ENCODE assay signal across 26 cellular contexts in the genomic region with DNA sequence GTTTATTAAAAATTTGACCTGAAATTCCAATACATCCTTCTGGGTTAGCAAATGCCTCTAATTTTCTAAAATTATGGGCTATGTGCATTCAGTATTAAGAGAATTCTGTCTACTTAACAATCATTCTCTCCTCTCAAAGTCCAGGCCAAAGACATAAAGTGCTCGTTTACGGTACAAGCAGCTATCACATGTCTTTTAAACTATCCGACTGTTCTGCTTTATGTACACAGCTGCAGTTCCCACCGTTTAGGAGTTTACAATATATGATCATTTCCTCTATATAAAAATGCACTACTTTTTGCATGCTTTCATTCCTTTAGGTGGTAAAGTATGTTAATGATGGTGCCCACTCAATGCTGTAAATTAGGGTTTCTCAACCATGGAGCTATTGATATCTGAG.
"Had no signal": no experiment of that assay in that cellular context is flagged by ENCODE, and none has a peak within 500 bp of the region (broad histone marks: within the 10 kb centered on the region; RNA-seq: fewer than 3 reads in every experiment).

No MANE protein-coding gene starts in this region.

- DNase-seq: activated CD4-positive, alpha-beta memory T cell treated with anti-CD3 and anti-CD28 coated beads for 36 hours; activated CD4-positive, alpha-beta T cell treated with anti-CD3 and anti-CD28 coated beads, Interleukin-2, amount 10 ng/mL, durations not matched to agents 7 days and 5 days; activated CD4-positive, CD25-positive, alpha-beta regulatory T cell; activated CD8-positive, alpha-beta memory T cell treated with anti-CD3 and anti-CD28 coated beads for 24 hours; activated effector memory CD4-positive, alpha-beta T cell treated with anti-CD3 and anti-CD28 coated beads, Interleukin-2, amount 50 U/mL, for 16 hours; activated naive CD4-positive, alpha-beta T cell treated with Interleukin-2 at 50 U/mL for 16 hours; activated naive CD8-positive, alpha-beta T cell treated with anti-CD3 and anti-CD28 coated beads, Interleukin-2, amount 50 U/mL, for 24 hours; activated T-cell treated with anti-CD3 and anti-CD28 coated beads, Interleukin-2, amount 50 U/mL, for 4 hours; amniotic stem cell; KG1; NCI-H1105 treated with DMSO at 0.1 percent for 48 hours; NCI-H1436 treated with DMSO at 0.1 percent for 48 hours; NCI-H1930; NCI-H345; NCI-H524; NCI-H774; NK-92 treated with Interleukin-12 subunit alpha and Interleukin-12 subunit beta, amount 100 ng/mL, for 24 hours; OCI-M1; RPMI8226; T-helper 17 cell; T-helper 9 cell had no signal

- ATAC-seq: activated naive CD4-positive, alpha-beta T cell treated with anti-CD3 and anti-CD28 coated beads, Interleukin-2, amount 50 U/mL, for 72 hours; activated naive CD8-positive, alpha-beta T cell treated with anti-CD3 and anti-CD28 coated beads, Interleukin-2, amount 50 U/mL, for 24 hours; activated T-cell treated with anti-CD3 and anti-CD28 coated beads, Interleukin-2, amount 50 U/mL, for 4 hours; Panc1; Right ventricle myocardium inferior; T-helper 17 cell had no signal

- FAIRE-seq: astrocyte, TTC549 had no signal
